In the genomic region with DNA sequence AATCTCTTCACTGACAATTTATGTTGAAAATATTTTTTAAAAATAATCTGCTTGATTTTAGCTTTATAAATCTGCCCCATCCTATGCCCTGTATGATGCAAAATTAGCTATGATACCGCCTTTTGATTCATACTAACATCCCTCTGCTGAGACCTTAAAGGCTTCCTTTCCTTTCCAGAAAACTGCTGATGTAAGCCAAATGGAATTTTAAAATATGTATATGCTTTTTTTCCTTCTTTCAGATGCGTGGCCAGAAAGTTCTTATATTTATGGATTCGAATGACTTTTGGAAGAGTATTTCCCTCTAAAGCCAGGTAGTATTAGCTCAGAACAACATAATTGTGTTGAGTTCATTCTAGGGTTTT, we compare ENCODE assay signal across 1 cellular context.
TF ChIP-seq lines count a peak whose summit lies in the region.

No MANE protein-coding gene starts in this region.

TF ChIP-seq in K562, 482 proteins besides CTCF, POLR2A, EP300 and RAD21:
- TF ChIP-seq, protein P1, sequence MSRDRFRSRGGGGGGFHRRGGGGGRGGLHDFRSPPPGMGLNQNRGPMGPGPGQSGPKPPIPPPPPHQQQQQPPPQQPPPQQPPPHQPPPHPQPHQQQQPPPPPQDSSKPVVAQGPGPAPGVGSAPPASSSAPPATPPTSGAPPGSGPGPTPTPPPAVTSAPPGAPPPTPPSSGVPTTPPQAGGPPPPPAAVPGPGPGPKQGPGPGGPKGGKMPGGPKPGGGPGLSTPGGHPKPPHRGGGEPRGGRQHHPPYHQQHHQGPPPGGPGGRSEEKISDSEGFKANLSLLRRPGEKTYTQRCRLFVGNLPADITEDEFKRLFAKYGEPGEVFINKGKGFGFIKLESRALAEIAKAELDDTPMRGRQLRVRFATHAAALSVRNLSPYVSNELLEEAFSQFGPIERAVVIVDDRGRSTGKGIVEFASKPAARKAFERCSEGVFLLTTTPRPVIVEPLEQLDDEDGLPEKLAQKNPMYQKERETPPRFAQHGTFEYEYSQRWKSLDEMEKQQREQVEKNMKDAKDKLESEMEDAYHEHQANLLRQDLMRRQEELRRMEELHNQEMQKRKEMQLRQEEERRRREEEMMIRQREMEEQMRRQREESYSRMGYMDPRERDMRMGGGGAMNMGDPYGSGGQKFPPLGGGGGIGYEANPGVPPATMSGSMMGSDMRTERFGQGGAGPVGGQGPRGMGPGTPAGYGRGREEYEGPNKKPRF (IDR thresholded peaks at IDR 0.05; ENCODE audit: low read depth, low read length) = no peak
- TF ChIP-seq ZNF316 (IDR thresholded peaks at IDR 0.05) (peak; percentile 75), ZNF592 (IDR thresholded peaks at IDR 0.05) (no peak), MAFG (tag; conservative IDR thresholded peaks at IDR 0.05) (peak; percentile 33; the same call in 1 of the 2 replicates), MAFK (IDR thresholded peaks at IDR 0.05; ENCODE audit: low read length) (peak; percentile 70), RBM17 (IDR thresholded peaks at IDR 0.05; ENCODE audit: borderline replicate concordance, low read depth, low read length) (no peak), CLOCK (CRISPR knock-in tag; IDR thresholded peaks at IDR 0.05; ENCODE audit: borderline replicate concordance) (no peak), MAFF (IDR thresholded peaks at IDR 0.05; ENCODE audit: low read length) (peak; percentile 67), C11orf30 (IDR thresholded peaks at IDR 0.05; ENCODE audit: low read depth) (peak; percentile 58; the same call in 1 of the 2 replicates), ZNF644 (tag; IDR thresholded peaks at IDR 0.05; ENCODE audit: low read depth) (no peak), ASH1L (IDR thresholded peaks at IDR 0.05; ENCODE audit: borderline replicate concordance, low read depth, partially characterized antibody) (no peak)
